In the genomic region with DNA sequence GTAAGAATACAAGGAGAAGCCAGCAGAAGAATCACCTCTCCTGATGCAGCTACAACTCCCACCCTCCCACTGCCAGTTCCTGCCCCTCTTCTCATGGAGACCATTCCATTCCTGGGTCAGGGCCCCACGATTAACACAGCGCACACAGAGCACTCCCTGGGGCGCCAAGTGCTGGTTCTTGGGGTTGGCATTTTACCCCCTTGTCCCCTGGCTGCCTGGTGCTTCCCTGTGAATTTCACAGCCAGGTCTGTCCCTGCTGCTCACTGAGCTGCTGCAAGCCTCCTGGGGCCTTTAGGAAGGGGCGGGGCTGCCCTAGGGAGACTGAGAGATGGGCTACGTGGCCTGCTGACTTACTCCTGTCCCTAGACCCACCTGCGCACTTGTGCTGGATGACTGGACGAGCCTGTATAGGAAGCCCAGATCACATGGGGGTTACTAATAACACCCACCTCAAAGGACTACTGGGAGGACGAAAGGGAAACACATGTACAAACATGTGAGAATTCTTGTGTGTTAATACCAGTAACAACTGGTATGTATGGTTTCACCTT, we compare ENCODE assay signal across 15 cellular contexts. TPM values are rescaled to one million over a fixed set of nuclear protein-coding genes. Genes with fewer than 3 reads are reported as not detected.
DNase-seq lines count a peak whose midpoint lies in the region; ATAC-seq, FAIRE-seq and TF ChIP-seq lines count a peak whose summit lies in the region.
"Had no signal": no experiment of that assay in that cellular context is flagged by ENCODE, and none has a peak within 500 bp of the region (broad histone marks: within the 10 kb centered on the region; RNA-seq: fewer than 3 reads in every experiment).

No MANE protein-coding gene starts in this region.

- H2AK5ac ChIP-seq in IMR-90 (ENCODE audit: low read depth, low read length) = 0 out of 2 replicates have a peak overlapping the region, but pooled peaks have one; percentile 5

- H3K4me1 ChIP-seq in IMR-90 (ENCODE audit: control insufficient read depth, insufficient read depth, low read length) (peaks cover 10% of the 10 kb centered on the region), psoas muscle (peaks cover 43% of the 10 kb centered on the region)

- H2AK9ac ChIP-seq in IMR-90 (replicated peaks; ENCODE audit: low read depth, low read length, poor library complexity) = peak overlapping the region; percentile 1

- POLR2A ChIA-PET in IMR-90 (lab: Charles Lee; ENCODE audit: unreplicated experiment) = no interaction called here

- no peaks in the 10 kb centered on the region for H4K20me1 ChIP-seq in IMR-90 (ENCODE audit: insufficient read depth, low read length)

- peak overlapping the region in 1 of 2 experiments; percentile 86; a peak in 2 of 4 replicates for H4K8ac ChIP-seq in IMR-90 (ENCODE audit: low read depth in 2 of 2, low read length in 2 of 2)

- in situ Hi-C loops in IMR-90 (cut with MboI; ENCODE audit: low sequenced_read_pairs) = no loop called here

- H3K79me1 ChIP-seq in IMR-90 (ENCODE audit: low read depth in 1 of 2, low read length in 2 of 2) = peaks cover 36 to 47% of the 10 kb centered on the region in 2 experiments

- H4K91ac ChIP-seq in IMR-90 (ENCODE audit: insufficient read depth, low read depth, low read length) = no peak overlapping the region

- TF ChIP-seq RAD21 in IMR-90 (IDR thresholded peaks at IDR 0.05; ENCODE audit: low read length) = no peak

- CTCF ChIA-PET in IMR-90 (lab: Yijun Ruan, JAX) = interaction anchor here (1.1 to 1.4 kb wide), 2 partner anchors 15 to 17 kb away, joined by 4 read pairs; a partner anchor contains a TSS

- no peak overlapping the region for H3K56ac ChIP-seq in IMR-90 (ENCODE audit: extremely low read depth, insufficient read depth, low read length)

- TF ChIP-seq POLR2A in GM12891 (IDR thresholded peaks at IDR 0.05; ENCODE audit: low read depth, low read length) (no peak), IMR-90 (IDR thresholded peaks at IDR 0.05; ENCODE audit: low read depth, low read length) (no peak)

- DNase-seq in GM12891 (ENCODE audit: insufficient read length, low spot score) (no peak), IMR-90 (no peak), psoas muscle (no peak), MV-4-11 (lab: John Stamatoyannopoulos, UW) (no peak), NCI-H2171 treated with DMSO at 0.1 percent for 48 hours (lab: John Stamatoyannopoulos, UW) (no peak)
- DNase-seq: activated CD4-positive, alpha-beta T cell treated with anti-CD3 and anti-CD28 coated beads for 4 hours; activated naive CD8-positive, alpha-beta T cell treated with anti-CD3 and anti-CD28 coated beads for 36 hours; effector memory CD8-positive, alpha-beta T cell; KBM-7; NCI-H510A; stimulated activated CD4-positive, alpha-beta T cell treated with anti-CD3 and anti-CD28 coated beads, Interleukin-2, amount 100 ng/mL, for 48 hours; substantia nigra had no signal

- H3K23ac ChIP-seq in IMR-90 (ENCODE audit: low read depth, low read length) = 0 out of 2 replicates have a peak overlapping the region, but pooled peaks have one; percentile 29

- H3K9me1 ChIP-seq in IMR-90 (ENCODE audit: insufficient read depth, low read length) = 0 out of 2 replicates have a peak, but pooled peaks cover 3% of the 10 kb centered on the region

- H3K4me2 ChIP-seq in IMR-90 (ENCODE audit: low read depth, low read length) = no peak overlapping the region

- TF ChIP-seq CTCF in IMR-90 (conservative IDR thresholded peaks at IDR 0.05; ENCODE audit: low read depth, low read length) (no peak), psoas muscle (IDR thresholded peaks at IDR 0.05) (no peak)

- H3K18ac ChIP-seq in IMR-90 (ENCODE audit: low read depth, low read length) = no peak overlapping the region

- H3K9ac ChIP-seq in IMR-90 (ENCODE audit: low read depth, low read length) = no peak overlapping the region

- no peak overlapping the region for H2BK120ac ChIP-seq in IMR-90 (ENCODE audit: low read depth, low read length)

- no CpG with 5 or more reads among the region's 8 CpGs for WGBS in IMR-90 (ENCODE audit: extremely low coverage in 2 of 2, insufficient read length in 1 of 2), 2 experiments
- 64 to 76% (median 71%) methylated on average over 8 of the region's 8 CpGs for WGBS in psoas muscle, 3 donors

- peaks cover 25% of the 10 kb centered on the region for H3K36me3 ChIP-seq in IMR-90 (ENCODE audit: control insufficient read depth, insufficient read depth, low read length)
- peaks cover 19 to 35% of the 10 kb centered on the region in 2 donors for H3K36me3 ChIP-seq in psoas muscle (ENCODE audit: insufficient read depth in 1 of 2, low read depth in 1 of 2)

- H3K27ac ChIP-seq in IMR-90 (ENCODE audit: insufficient read depth, low read length) = no peak overlapping the region
- H3K27ac ChIP-seq in psoas muscle = peak overlapping the region; percentile 72

- H3K27me3 ChIP-seq in IMR-90 (ENCODE audit: control insufficient read depth, insufficient read depth, low read length) (no peaks in the 10 kb centered on the region), psoas muscle (ENCODE audit: insufficient read depth in 3 of 3, low read length in 2 of 3) (no peaks in the 10 kb centered on the region)

- no peak overlapping the region for H2BK20ac ChIP-seq in IMR-90 (ENCODE audit: low read depth, low read length)

- ATAC-seq in GM21360 (IDR thresholded peaks at IDR 0.05; ENCODE audit: unreplicated experiment) (peak; percentile 39), IMR-90 (ENCODE audit: low read depth) (no peak), psoas muscle (no peak), HG03354 (IDR thresholded peaks at IDR 0.05; ENCODE audit: poor library complexity, severe bottlenecking, unreplicated experiment) (no peak), HG03025 (IDR thresholded peaks at IDR 0.05; ENCODE audit: low FRiP score, unreplicated experiment) (no peak)
- ATAC-seq: effector memory CD8-positive, alpha-beta T cell had no signal

- dilution Hi-C loops in IMR-90 (cut with HindIII; ENCODE audit: low sequenced_read_pairs, unreplicated experiment) = no loop called here

- no TSS peak for BruUV-seq in IMR-90 (replicated peaks; lab: Mats Ljungman, UMichigan)

- H3K4ac ChIP-seq in IMR-90 (ENCODE audit: low read depth, low read length) = no peak overlapping the region

- H3K4me3 ChIP-seq in IMR-90 (ENCODE audit: insufficient read depth, low read depth, low read length) (no peak overlapping the region), psoas muscle (no peak overlapping the region)

- FAIRE-seq in GM12891 (lab: Jason Lieb, UNC) = peak; percentile 58

- H3K9me3 ChIP-seq in IMR-90 (ENCODE audit: control insufficient read depth, insufficient read depth, low read length) (no peaks in the 10 kb centered on the region), psoas muscle (no peaks in the 10 kb centered on the region)

- no peak overlapping the region for H2BK5ac ChIP-seq in IMR-90 (ENCODE audit: low read depth, low read length, poor library complexity, severe bottlenecking)

- no peak overlapping the region for H4K5ac ChIP-seq in IMR-90 (ENCODE audit: low read depth, low read length)

- H2AFZ ChIP-seq in IMR-90 (replicated peaks; ENCODE audit: low read length, poor library complexity) = peak overlapping the region; percentile 79

- H2BK15ac ChIP-seq in IMR-90 (ENCODE audit: low read depth, low read length) = no peak overlapping the region

- 0 out of 2 replicates have a peak overlapping the region, but pooled peaks have one; percentile 91 for H3K14ac ChIP-seq in IMR-90 (replicated peaks; ENCODE audit: low read depth, low read length)

- intact Hi-C loops in IMR-90 (cut with micrococcal nuclease) = no loop called here
- intact Hi-C loops in psoas muscle (cut with DNase I) = no loop called here

TF ChIP-seq in GM12891, 5 proteins besides CTCF, POLR2A, EP300 and RAD21:
- TF ChIP-seq POLR2AphosphoS5 (IDR thresholded peaks at IDR 0.05; ENCODE audit: low read depth, low read length) (peak; percentile 29; the same call in 1 of the 2 replicates), SPI1 (IDR thresholded peaks at IDR 0.05; ENCODE audit: low read depth, low read length) (no peak), TAF1 (IDR thresholded peaks at IDR 0.05; ENCODE audit: low read depth, low read length) (no peak), POU2F2 (IDR thresholded peaks at IDR 0.05; ENCODE audit: low read depth, low read length) (no peak)
TF ChIP-seq in GM12891: peak in this region for 1.

TF ChIP-seq in IMR-90, 13 proteins besides CTCF, POLR2A, EP300 and RAD21 (continues in another document):
- TF ChIP-seq NFE2L2 (IDR thresholded peaks at IDR 0.05; ENCODE audit: low read depth, low read length) (no peak), SMC3 (IDR thresholded peaks at IDR 0.05; ENCODE audit: low read depth, low read length) (no peak), BHLHE40 (IDR thresholded peaks at IDR 0.05; ENCODE audit: low read depth, low read length) (no peak), RCOR1 (IDR thresholded peaks at IDR 0.05; ENCODE audit: insufficient replicate concordance, low read length) (no peak), FOS (IDR thresholded peaks at IDR 0.05; ENCODE audit: low read depth, low read length) (no peak), CEBPB (IDR thresholded peaks at IDR 0.05; ENCODE audit: low read depth, low read length) (no peak), MAZ (IDR thresholded peaks at IDR 0.05; ENCODE audit: borderline replicate concordance, low read depth, low read length) (no peak)

RNA-seq across cellular contexts. Expression of a gene that starts 4.8 kb away (rescaled TPM):
- polyA plus RNA-seq in GM12891 (2012; ENCODE audit: low read depth, missing spikeins) = 24.7 TPM
- total RNA-seq in IMR-90 (2012; rRNA removed) (6.6 and 6.9 TPM in 2 replicates), psoas muscle (10 to 100 TPM; 46.2 to 57.0 (median 48.8) TPM)
- polyA plus RNA-seq in IMR-90 (2012; rRNA removed) (12.6 and 16.2 TPM in 2 replicates), psoas muscle (10 to 100 TPM; 25.3 to 51.9 (median 39.5) TPM)
- polyA plus RNA-seq in IMR-90 (2012; cell fraction: cytosol; rRNA removed) = 10.4 and 15.2 TPM in 2 replicates
- 16.8 and 30.7 TPM in 2 replicates for polyA plus RNA-seq in IMR-90 (2012; cell fraction: nucleus; rRNA removed; ENCODE audit: low replicate concordance)

RNA-seq across cellular contexts. Expression of a gene that starts 16.0 kb away (rescaled TPM):
- polyA plus RNA-seq in GM12891 (2012; ENCODE audit: low read depth, missing spikeins) = 31.6 TPM
- total RNA-seq in IMR-90 (2012; rRNA removed) (6.9 and 7.3 TPM in 2 replicates), psoas muscle (10 to 100 TPM; 13.4 to 22.9 (median 16.0) TPM)
- polyA plus RNA-seq in IMR-90 (2012; rRNA removed) (50.4 and 51.5 TPM in 2 replicates), psoas muscle (10 to 100 TPM; 19.6 to 30.8 (median 19.9) TPM)
- 19.6 and 20.7 TPM in 2 replicates for polyA plus RNA-seq in IMR-90 (2012; cell fraction: cytosol; rRNA removed)
- 340 and 590 TPM in 2 replicates for polyA plus RNA-seq in IMR-90 (2012; cell fraction: nucleus; rRNA removed; ENCODE audit: low replicate concordance)

RNA-seq across cellular contexts. Expression of a gene that starts 17.1 kb away (rescaled TPM):
- 6.1 TPM for polyA plus RNA-seq in GM12891 (2012; ENCODE audit: low read depth, missing spikeins)
- 23.3 and 25.0 TPM in 2 replicates for total RNA-seq in IMR-90 (2012; rRNA removed)
- polyA plus RNA-seq in IMR-90 (2012; rRNA removed) = 35.6 and 35.9 TPM in 2 replicates
- polyA plus RNA-seq in IMR-90 (2012; cell fraction: cytosol; rRNA removed) = 29.6 TPM in 2 replicates
- 49.6 and 76.9 TPM in 2 replicates for polyA plus RNA-seq in IMR-90 (2012; cell fraction: nucleus; rRNA removed; ENCODE audit: low replicate concordance)
- 10 to 100 TPM; 18.6 to 27.9 (median 24.8) TPM for total RNA-seq in psoas muscle
- polyA plus RNA-seq in psoas muscle = 10 to 100 TPM; 21.1 to 52.7 (median 42.0) TPM
